Comparison of ENCODE assay signal across 8 cellular contexts in the genomic region with DNA sequence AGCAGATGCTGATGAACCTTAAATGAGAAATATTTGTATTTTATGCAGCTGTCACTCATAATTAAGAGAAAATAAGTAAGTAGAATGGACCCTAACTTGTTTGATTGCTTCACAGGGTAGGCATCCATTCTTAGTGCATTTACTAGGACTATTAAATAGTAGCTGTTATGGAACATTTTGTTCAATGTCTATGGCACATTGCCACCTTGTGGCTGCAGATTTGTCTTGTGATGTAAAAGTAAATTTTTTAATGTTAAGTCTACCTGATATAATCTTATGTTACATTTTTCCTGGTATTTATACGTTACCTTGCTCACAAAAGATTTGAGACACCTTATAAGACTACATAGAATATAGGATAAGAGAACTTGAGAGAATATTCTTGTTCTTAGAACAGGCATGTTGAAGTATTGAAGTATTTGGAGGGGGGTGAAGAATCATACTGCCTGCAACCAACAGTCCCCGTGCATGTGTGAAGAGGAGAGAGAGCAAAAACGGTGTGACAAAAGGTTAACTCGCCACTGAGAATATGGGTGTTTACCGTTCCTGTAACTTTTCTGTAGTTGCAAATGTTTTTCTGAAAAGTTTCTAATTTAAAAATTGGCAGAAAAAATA.
A peak's percentile ranks its signal among the peaks of the same experiment; 100 is the strongest.
DNase-seq lines count a peak whose midpoint lies in the region; ATAC-seq and TF ChIP-seq lines count a peak whose summit lies in the region.

No MANE protein-coding gene starts in this region.

- no peak overlapping the region for H2BK20ac ChIP-seq in IMR-90 (ENCODE audit: low read depth, low read length)

- no peaks in the 10 kb centered on the region for H4K20me1 ChIP-seq in IMR-90 (ENCODE audit: insufficient read depth, low read length)

- TF ChIP-seq POLR2A in IMR-90 (IDR thresholded peaks at IDR 0.05; ENCODE audit: low read depth, low read length), result no peak
- no peak for TF ChIP-seq POLR2A in uterus (IDR thresholded peaks at IDR 0.05)

- H3K9me3 ChIP-seq in IMR-90 (ENCODE audit: control insufficient read depth, insufficient read depth, low read length) (no peaks in the 10 kb centered on the region), uterus (no peaks in the 10 kb centered on the region)

- peak; percentile 34 for DNase-seq in D341Med (ENCODE audit: low spot score)
- DNase-seq in IMR-90, result peak; percentile 44
- DNase-seq in RKO (ENCODE audit: low spot score), result peak; percentile 64
- no peak for DNase-seq in coronary artery (ENCODE audit: low spot score)
- DNase-seq in medulla oblongata (ENCODE audit: extremely low spot score), result peak; percentile 54
- peak in 1 of 2 donors; percentile 55 for DNase-seq in uterus
- DNase-seq in SKM-1 treated with dmso at 0.1 percent for 144 hours (lab: John Stamatoyannopoulos, UW; ENCODE audit: unreplicated experiment), result no peak

- no peak overlapping the region for H4K5ac ChIP-seq in IMR-90 (ENCODE audit: low read depth, low read length)

- no peak overlapping the region for H3K4me3 ChIP-seq in IMR-90 (ENCODE audit: insufficient read depth, low read depth, low read length)
- no peak overlapping the region for H3K4me3 ChIP-seq in coronary artery
- H3K4me3 ChIP-seq in uterus, result no peak overlapping the region

- H3K79me1 ChIP-seq in IMR-90 (ENCODE audit: low read depth in 1 of 2, low read length in 2 of 2), result no peaks in the 10 kb centered on the region

- H3K4me2 ChIP-seq in IMR-90 (ENCODE audit: low read depth, low read length), result no peak overlapping the region

- peak; percentile 40 for TF ChIP-seq RAD21 in IMR-90 (IDR thresholded peaks at IDR 0.05; ENCODE audit: low read length)

- H3K9ac ChIP-seq in IMR-90 (ENCODE audit: low read depth, low read length), result no peak overlapping the region

- intact Hi-C loops in IMR-90 (cut with micrococcal nuclease) (loop anchor here (1.0 to 5.0 kb wide), 2 partner anchors 450 to 580 kb away; no protein-coding TSS in a partner anchor), uterus (cut with DNase I; ENCODE audit: low total_unique reads) (no loop called here)

- no peak overlapping the region for H3K14ac ChIP-seq in IMR-90 (replicated peaks; ENCODE audit: low read depth, low read length)

- CTCF ChIA-PET in IMR-90 (lab: Yijun Ruan, JAX), result interaction anchor here (0.6 to 1.3 kb wide), 3 partner anchors 449 to 487 kb away, joined by 3 to 5 read pairs (median 5); no protein-coding TSS in a partner anchor

- TF ChIP-seq CTCF in IMR-90 (conservative IDR thresholded peaks at IDR 0.05; ENCODE audit: low read depth, low read length) (peak; percentile 38), coronary artery (IDR thresholded peaks at IDR 0.05) (peak; percentile 18), uterus (IDR thresholded peaks at IDR 0.05) (peak; percentile 37 to 41 (median 38))

- no peak overlapping the region for H4K8ac ChIP-seq in IMR-90 (ENCODE audit: low read depth in 2 of 2, low read length in 2 of 2)

- H2BK120ac ChIP-seq in IMR-90 (ENCODE audit: low read depth, low read length), result no peak overlapping the region

- H2BK5ac ChIP-seq in IMR-90 (ENCODE audit: low read depth, low read length, poor library complexity, severe bottlenecking), result no peak overlapping the region

- H2AFZ ChIP-seq in IMR-90 (replicated peaks; ENCODE audit: low read length, poor library complexity), result no peak overlapping the region

- no peaks in the 10 kb centered on the region for H3K9me1 ChIP-seq in IMR-90 (ENCODE audit: insufficient read depth, low read length)

- H3K4me1 ChIP-seq in IMR-90 (ENCODE audit: control insufficient read depth, insufficient read depth, low read length), result no peaks in the 10 kb centered on the region
- no peaks in the 10 kb centered on the region for H3K4me1 ChIP-seq in uterus

- ATAC-seq in IMR-90 (ENCODE audit: low read depth) (no peak), GM18907 (IDR thresholded peaks at IDR 0.05; ENCODE audit: unreplicated experiment) (no peak)

- H2BK15ac ChIP-seq in IMR-90 (ENCODE audit: low read depth, low read length), result no peak overlapping the region

- H3K4ac ChIP-seq in IMR-90 (ENCODE audit: low read depth, low read length), result no peak overlapping the region

- no CpG with 5 or more reads among the region's 5 CpGs for WGBS in IMR-90 (ENCODE audit: extremely low coverage in 2 of 2, insufficient read length in 1 of 2), 2 experiments

- no peak overlapping the region for H4K91ac ChIP-seq in IMR-90 (ENCODE audit: insufficient read depth, low read depth, low read length)

- in situ Hi-C loops in IMR-90 (cut with MboI; ENCODE audit: low sequenced_read_pairs), result no loop called here

- H2AK9ac ChIP-seq in IMR-90 (replicated peaks; ENCODE audit: low read depth, low read length, poor library complexity), result no peak overlapping the region

- POLR2A ChIA-PET in IMR-90 (lab: Charles Lee; ENCODE audit: unreplicated experiment), result no interaction called here

- dilution Hi-C loops in IMR-90 (cut with HindIII; ENCODE audit: low sequenced_read_pairs, unreplicated experiment), result no loop called here

- H3K36me3 ChIP-seq in IMR-90 (ENCODE audit: control insufficient read depth, insufficient read depth, low read length), result no peaks in the 10 kb centered on the region
- no peaks in the 10 kb centered on the region for H3K36me3 ChIP-seq in uterus

- H3K27me3 ChIP-seq in IMR-90 (ENCODE audit: control insufficient read depth, insufficient read depth, low read length) (no peaks in the 10 kb centered on the region), uterus (no peaks in the 10 kb centered on the region)

- no peak overlapping the region for H3K18ac ChIP-seq in IMR-90 (ENCODE audit: low read depth, low read length)

- H3K27ac ChIP-seq in IMR-90 (ENCODE audit: insufficient read depth, low read length) (no peak overlapping the region), coronary artery (no peak overlapping the region), uterus (no peak overlapping the region)

- no TSS peak for BruUV-seq in IMR-90 (replicated peaks; lab: Mats Ljungman, UMichigan)

- no peak overlapping the region for H3K23ac ChIP-seq in IMR-90 (ENCODE audit: low read depth, low read length)

- H2AK5ac ChIP-seq in IMR-90 (ENCODE audit: low read depth, low read length), result no peak overlapping the region

- no peak overlapping the region for H3K56ac ChIP-seq in IMR-90 (ENCODE audit: extremely low read depth, insufficient read depth, low read length)

TF ChIP-seq in IMR-90, 13 proteins besides CTCF, POLR2A, EP300 and RAD21:
- TF ChIP-seq CEBPB (IDR thresholded peaks at IDR 0.05; ENCODE audit: low read depth, low read length), result peak; percentile 2; the same call in 1 of the 2 replicates
- peak; percentile 33; the same call in 1 of the 2 replicates for TF ChIP-seq SMC3 (IDR thresholded peaks at IDR 0.05; ENCODE audit: low read depth, low read length)
- TF ChIP-seq, protein P1, sequence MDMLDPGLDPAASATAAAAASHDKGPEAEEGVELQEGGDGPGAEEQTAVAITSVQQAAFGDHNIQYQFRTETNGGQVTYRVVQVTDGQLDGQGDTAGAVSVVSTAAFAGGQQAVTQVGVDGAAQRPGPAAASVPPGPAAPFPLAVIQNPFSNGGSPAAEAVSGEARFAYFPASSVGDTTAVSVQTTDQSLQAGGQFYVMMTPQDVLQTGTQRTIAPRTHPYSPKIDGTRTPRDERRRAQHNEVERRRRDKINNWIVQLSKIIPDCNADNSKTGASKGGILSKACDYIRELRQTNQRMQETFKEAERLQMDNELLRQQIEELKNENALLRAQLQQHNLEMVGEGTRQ (IDR thresholded peaks at IDR 0.05; ENCODE audit: low read depth, low read length), result no peak

Comparison
In these comparisons a context has a peak if more than half of its experiments do, and no peak if none do; other contexts are left out.
1. DNase-seq: peak in D341Med (single experiment), IMR-90 (single experiment), RKO (single experiment) and medulla oblongata (single experiment); none in coronary artery (single experiment) and SKM-1 treated with dmso at 0.1 percent for 144 hours (single experiment).
2. Peak in every context shown above with its lines, with median percentiles within 50 percentile points of each other: CTCF ChIP-seq.